In genomic region chr2:159725713-159726112, GRCh38 we compare ENCODE assay signal across 19 cellular contexts.
"Had no signal": no experiment of that assay in that cellular context is flagged by ENCODE, and none has a peak within 500 bp of the region (broad histone marks: within the 10 kb centered on the region; RNA-seq: fewer than 3 reads in every experiment).

No MANE protein-coding gene starts in this region.

- H3K27ac Mint-ChIP-seq: activated naive CD8-positive, alpha-beta T cell treated with anti-CD3 and anti-CD28 coated beads, Interleukin-2, amount 10 ng/mL, durations not matched to agents 7 days and 5 days; type B pancreatic cell; WTC11 had no signal

- DNase-seq: activated CD4-positive, alpha-beta T cell treated with anti-CD3 and anti-CD28 coated beads, Interleukin-2, amount 50 U/mL, for 48 hours; activated CD8-positive, alpha-beta memory T cell treated with anti-CD3 and anti-CD28 coated beads, Interleukin-2, amount 50 U/mL, for 48 hours; activated effector memory CD4-positive, alpha-beta T cell treated with Interleukin-2 at 50 U/mL for 16 hours; activated naive CD8-positive, alpha-beta T cell treated with anti-CD3 and anti-CD28 coated beads, Interleukin-2, amount 10 ng/mL, durations not matched to agents 7 days and 5 days; activated T-cell treated with anti-CD3 and anti-CD28 coated beads, Interleukin-2, amount 50 U/mL, for 72 hours; body of pancreas; erythroblast; foreskin fibroblast; immature natural killer cell; occipital lobe; stimulated activated CD4-positive, alpha-beta T cell treated with anti-CD3 and anti-CD28 coated beads, Interleukin-2, amount 100 ng/mL, for 48 hours; stimulated activated naive CD4-positive, alpha-beta T cell; T-helper 1 cell; T-helper 9 cell; testis had no signal

- H3K27me3 ChIP-seq: body of pancreas, cardiac muscle cell, SJSA1, testis had no signal

- ATAC-seq: activated T-cell treated with anti-CD3 and anti-CD28 coated beads, Interleukin-2, amount 50 U/mL, for 72 hours; body of pancreas; WTC11 had no signal

- H3K4me3 Mint-ChIP-seq: activated naive CD8-positive, alpha-beta T cell treated with anti-CD3 and anti-CD28 coated beads, Interleukin-2, amount 10 ng/mL, durations not matched to agents 7 days and 5 days; activated T-cell treated with anti-CD3 and anti-CD28 coated beads, Interleukin-2, amount 50 U/mL, for 72 hours; type B pancreatic cell; WTC11 had no signal

- H3K4me1 ChIP-seq: testis had no signal

- H3K9me3 ChIP-seq: body of pancreas, SJSA1, testis had no signal

- H3K27ac ChIP-seq: body of pancreas, cardiac muscle cell, SJSA1, testis had no signal

- H3K9me3 Mint-ChIP-seq: immature natural killer cell had no signal

- H3K27me3 Mint-ChIP-seq: activated naive CD8-positive, alpha-beta T cell treated with anti-CD3 and anti-CD28 coated beads, Interleukin-2, amount 10 ng/mL, durations not matched to agents 7 days and 5 days; type B pancreatic cell had no signal

- H3K4me3 ChIP-seq: body of pancreas, cardiac muscle cell, SJSA1, testis had no signal
